ENCODE assay signal across 11 cellular contexts in the genomic region with DNA sequence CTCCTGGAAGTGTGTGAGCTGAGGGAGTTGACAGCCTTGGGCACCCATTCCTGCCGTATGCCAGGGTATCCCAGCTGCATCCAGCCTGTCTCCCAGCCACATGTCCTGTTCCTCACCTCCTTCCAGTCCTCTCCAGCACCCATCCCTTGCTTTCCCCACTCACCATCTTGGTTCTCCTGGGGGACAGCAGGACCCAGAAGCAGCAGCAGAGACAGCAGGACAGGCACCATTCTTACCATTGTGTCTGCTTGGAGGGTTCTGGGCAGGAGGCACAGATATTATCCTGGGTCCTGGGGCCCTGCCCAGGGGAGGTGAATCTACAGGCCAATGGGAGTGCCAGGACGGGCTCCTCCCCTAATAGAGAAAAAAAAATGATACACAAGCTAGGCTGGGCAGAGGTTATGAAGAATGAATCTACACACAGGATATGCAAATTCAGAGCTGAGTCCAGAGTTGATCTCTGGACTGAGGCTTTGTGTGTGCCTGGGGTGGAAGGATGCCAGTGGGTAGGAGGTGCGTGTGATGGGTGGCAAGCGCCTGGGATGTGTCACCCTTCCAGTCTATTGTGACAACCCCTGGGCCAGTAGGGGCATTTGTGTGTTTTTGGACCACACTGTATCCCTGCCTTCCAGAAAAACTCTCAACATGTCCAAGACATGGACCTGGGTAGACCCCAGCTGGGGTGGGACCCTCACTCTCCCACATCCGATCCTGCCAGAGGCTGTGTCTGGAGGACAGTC. TPM values are rescaled to one million over a fixed set of nuclear protein-coding genes. Genes with fewer than 3 reads are reported as not detected.
DNase-seq lines count a peak whose midpoint lies in the region; ATAC-seq, FAIRE-seq and TF ChIP-seq lines count a peak whose summit lies in the region.
"Had no signal": no experiment of that assay in that cellular context is flagged by ENCODE, and none has a peak within 500 bp of the region (broad histone marks: within the 10 kb centered on the region; RNA-seq: fewer than 3 reads in every experiment).

A gene (minus strand): TSS at position 250 of the 740 bp plus-strand sequence. CDS start 11 bp downstream, at position 239.

- H3K79me2 ChIP-seq in GM23248 (ENCODE audit: insufficient read depth) (no peaks in the 10 kb centered on the region), OCI-LY7 (ENCODE audit: insufficient read depth, low read depth, low read length) (no peaks in the 10 kb centered on the region)

- POLR2A ChIA-PET in OCI-LY7 (lab: Charles Lee): no interaction called here

- no TSS peak for BruUV-seq in OCI-LY7 (replicated peaks; lab: Mats Ljungman, UMichigan)

- H3K36me3 ChIP-seq in GM23248 (ENCODE audit: low read depth): no peaks in the 10 kb centered on the region
- no peaks in the 10 kb centered on the region for H3K36me3 ChIP-seq in OCI-LY7 (ENCODE audit: insufficient read depth, low read length)
- peaks cover 0 to 4% (median 0%) of the 10 kb centered on the region in 3 donors for H3K36me3 ChIP-seq in pancreas
- H3K36me3 ChIP-seq: thoracic aorta had no signal

- no peak within 1 kb of the TSS for H3K9ac ChIP-seq in GM23248

- in situ Hi-C loops in GM23248 (cut with MboI): no loop called here
- in situ Hi-C loops in GM13977 (cut with MboI; ENCODE audit: low pct_unique_long_range_greater_than_20kb, low sequenced_read_pairs, unreplicated experiment): no loop called here

- TF ChIP-seq CTCF in OCI-LY7 (conservative IDR thresholded peaks at IDR 0.05; ENCODE audit: low read length): no peak
- TF ChIP-seq CTCF in pancreas (IDR thresholded peaks at IDR 0.05): no peak
- no peak for TF ChIP-seq CTCF in GM13977 (IDR thresholded peaks at IDR 0.05; ENCODE audit: extremely low read depth, insufficient read depth, missing control alignments)

- no peaks in the 10 kb centered on the region for H4K20me1 ChIP-seq in GM23248 (ENCODE audit: insufficient read depth)
- no peaks in the 10 kb centered on the region for H4K20me1 ChIP-seq in OCI-LY7 (ENCODE audit: insufficient read depth, low read length)

- H3K4me1 ChIP-seq in GM23248 (ENCODE audit: insufficient read depth) (no peaks in the 10 kb centered on the region), OCI-LY7 (ENCODE audit: insufficient read depth, low read length, poor library complexity, severe bottlenecking) (peaks cover 21% of the 10 kb centered on the region), pancreas (peaks cover 0 to 11% (median 0%) of the 10 kb centered on the region in 3 donors)

- WGBS in GM23248 (ENCODE audit: low coverage in 1 of 2, low lambda C conversion rate in 2 of 2, missing lambda C conversion rate in 2 of 2), 2 experiments: 63 to 65% methylated on average over 5 of the region's 5 CpGs
- WGBS in pancreas, 2 donors: 24 to 26% methylated on average over 5 of the region's 5 CpGs

- H3K9me2 ChIP-seq in GM23248 (ENCODE audit: insufficient read depth): no peaks in the 10 kb centered on the region
- H3K9me2 ChIP-seq in OCI-LY7 (ENCODE audit: insufficient read depth, low read length): no peaks in the 10 kb centered on the region

- H3K4me3 ChIP-seq in GM23248 (no peak within 1 kb of the TSS), OCI-LY7 (ENCODE audit: low read depth, low read length, poor library complexity, severe bottlenecking) (no peak within 1 kb of the TSS), pancreas (peak within 1 kb of the TSS; percentile 7 to 46 (median 34))
- H3K4me3 ChIP-seq: PC-9, thoracic aorta had no signal

- intact Hi-C loops in OCI-LY7 (cut with micrococcal nuclease; ENCODE audit: unreplicated experiment): loop anchor here (5.0 kb wide), 1 partner anchor 59 kb away; a partner anchor contains a TSS
- intact Hi-C loops in pancreas (cut with DNase I): no loop called here

- FAIRE-seq in pancreas (lab: Jason Lieb, UNC): no peak

- peak; percentile 74 for ATAC-seq in esophagus mucosa
- ATAC-seq in pancreas: peak; percentile 95 to 97 (median 96)
- no peak for ATAC-seq in GM18868 (IDR thresholded peaks at IDR 0.05; ENCODE audit: unreplicated experiment)
- ATAC-seq: CD8-positive, alpha-beta T cell had no signal

- DNase-seq in GM23248 (peak; percentile 21), OCI-LY7 (ENCODE audit: low spot score) (peak; percentile 38), pancreas (peak; percentile 71 to 89 (median 84)), GM13977 (ENCODE audit: low spot score) (no peak)
- no peak for DNase-seq in activated CD4-positive, CD25-positive, alpha-beta regulatory T cell (lab: John Stamatoyannopoulos, UW)
- no peak for DNase-seq in activated CD8-positive, alpha-beta memory T cell treated with anti-CD3 and anti-CD28 coated beads for 24 hours
- DNase-seq: CD8-positive, alpha-beta T cell; PC-9 had no signal

- H3F3A ChIP-seq in GM23248 (ENCODE audit: insufficient read depth): no peaks in the 10 kb centered on the region

- H2AFZ ChIP-seq in GM23248 (no peak within 1 kb of the TSS), OCI-LY7 (ENCODE audit: low read length) (no peak within 1 kb of the TSS)
- H2AFZ ChIP-seq: PC-9 had no signal

- H3K27me3 ChIP-seq in GM23248 (replicated peaks; ENCODE audit: insufficient read depth) (peaks cover 4% of the 10 kb centered on the region; the same call in 1 of the 2 replicates), pancreas (no peaks in the 10 kb centered on the region)

- H3K4me2 ChIP-seq in GM23248 (ENCODE audit: unreplicated experiment) (no peak within 1 kb of the TSS), OCI-LY7 (ENCODE audit: low read length) (peak within 1 kb of the TSS; percentile 34; the same call in 1 of the 2 replicates)
- H3K4me2 ChIP-seq: PC-9 had no signal

- H3K9me3 ChIP-seq in GM23248 (ENCODE audit: low read depth) (no peaks in the 10 kb centered on the region), OCI-LY7 (ENCODE audit: low read length) (no peaks in the 10 kb centered on the region), pancreas (no peaks in the 10 kb centered on the region)
- H3K9me3 ChIP-seq: thoracic aorta had no signal

- CTCF ChIA-PET in OCI-LY7 (lab: Charles Lee; ENCODE audit: unreplicated experiment): no interaction called here

- H3K27ac ChIP-seq in GM23248: no peak within 1 kb of the TSS
- H3K27ac ChIP-seq in OCI-LY7 (ENCODE audit: low read depth, low read length, poor library complexity, severe bottlenecking): no peak within 1 kb of the TSS
- H3K27ac ChIP-seq in pancreas: peak within 1 kb of the TSS; percentile 78 to 84 (median 82)
- H3K27ac ChIP-seq: PC-9, thoracic aorta had no signal

RNA-seq across cellular contexts. Expression of the gene that starts here (rescaled TPM):
- total RNA-seq in GM23248 (2014; rRNA removed; shearing (Covaris generic)): not detected in 2 replicates
- polyA plus RNA-seq in GM23248 (2016; fragmentation: Nextera tagmentation; extraction: Ambion mirVana) (not detected in 2 replicates), pancreas (100 to 1,000 TPM; 362 to 686 TPM)
- 0.60 and 2.1 TPM in 2 replicates for total RNA-seq in OCI-LY7 (2014; rRNA removed; shearing (Covaris generic))
- total RNA-seq in OCI-LY7 (2022) (0.44 and 0.89 TPM in 2 replicates), esophagus mucosa (10.8 TPM), pancreas (100 to 1,000 TPM; 174 to 262 (median 214) TPM)
- total RNA-seq: CD8-positive, alpha-beta T cell; PC-9 had no signal

Comparison
In these comparisons a context has a peak if more than half of its experiments do, and no peak if none do; other contexts are left out.
1. RNA of the gene that starts here (total RNA-seq): 174 to 262 TPM in pancreas; 10.8 TPM in esophagus mucosa (single experiment), 0.44 to 2.1 TPM in OCI-LY7 and not detected in GM23248; every median in the first group is over 10 times any median in the second.
2. RNA of the gene that starts here (polyA plus RNA-seq): 362 to 686 TPM in pancreas; not detected in GM23248; every median in the first group is over 100 times any median in the second.
3. Peak in DNase-seq in GM23248; RNA of the gene not detected or under 1 TPM.
4. DNase-seq: peak in OCI-LY7 (single experiment) and pancreas (6 of 6); none in GM13977 (single experiment), activated CD4-positive, CD25-positive, alpha-beta regulatory T cell (0 of 4) and activated CD8-positive, alpha-beta memory T cell treated with anti-CD3 and anti-CD28 coated beads for 24 hours (single experiment).
5. H3K27ac ChIP-seq: peak in pancreas (4 of 4); none in GM23248 (single experiment) and OCI-LY7 (single experiment).
6. H3K4me3 ChIP-seq: peak in pancreas (4 of 4); none in GM23248 (single experiment) and OCI-LY7 (single experiment).